ENCODE assay signal across 3 cellular contexts in the genomic region with DNA sequence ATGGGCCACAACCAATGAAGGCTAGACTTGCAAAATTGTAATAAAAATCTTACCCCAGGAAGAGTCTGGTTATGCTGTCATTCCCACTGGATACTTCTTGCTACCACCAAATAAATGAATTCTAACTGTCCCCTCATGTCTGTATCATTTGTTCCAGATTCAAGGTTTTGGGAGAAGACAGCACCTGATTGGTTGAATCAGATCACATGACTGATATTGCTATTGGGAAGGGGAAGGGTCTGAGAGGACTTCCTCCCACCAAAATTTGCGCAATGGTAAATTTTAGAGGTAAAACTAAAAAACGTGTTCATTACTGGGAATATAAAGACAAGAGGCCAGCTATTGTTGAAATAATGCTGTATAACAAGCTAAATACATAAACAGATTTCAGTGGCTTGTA.
A peak's percentile ranks its signal among the peaks of the same experiment; 100 is the strongest.
TF ChIP-seq lines count a peak whose summit lies in the region.

No MANE protein-coding gene starts in this region.

TF ChIP-seq in A549, 52 proteins besides CTCF, POLR2A, EP300 and RAD21:
- TF ChIP-seq, protein P1, sequence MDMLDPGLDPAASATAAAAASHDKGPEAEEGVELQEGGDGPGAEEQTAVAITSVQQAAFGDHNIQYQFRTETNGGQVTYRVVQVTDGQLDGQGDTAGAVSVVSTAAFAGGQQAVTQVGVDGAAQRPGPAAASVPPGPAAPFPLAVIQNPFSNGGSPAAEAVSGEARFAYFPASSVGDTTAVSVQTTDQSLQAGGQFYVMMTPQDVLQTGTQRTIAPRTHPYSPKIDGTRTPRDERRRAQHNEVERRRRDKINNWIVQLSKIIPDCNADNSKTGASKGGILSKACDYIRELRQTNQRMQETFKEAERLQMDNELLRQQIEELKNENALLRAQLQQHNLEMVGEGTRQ (IDR thresholded peaks at IDR 0.05), result peak; percentile 44; the same call in 1 of the 2 replicates
- no peak for TF ChIP-seq MYC (IDR thresholded peaks at IDR 0.05; ENCODE audit: borderline replicate concordance, low read length)

TF ChIP-seq in Ishikawa, 13 proteins besides CTCF, POLR2A, EP300 and RAD21:
- TF ChIP-seq, protein P2, sequence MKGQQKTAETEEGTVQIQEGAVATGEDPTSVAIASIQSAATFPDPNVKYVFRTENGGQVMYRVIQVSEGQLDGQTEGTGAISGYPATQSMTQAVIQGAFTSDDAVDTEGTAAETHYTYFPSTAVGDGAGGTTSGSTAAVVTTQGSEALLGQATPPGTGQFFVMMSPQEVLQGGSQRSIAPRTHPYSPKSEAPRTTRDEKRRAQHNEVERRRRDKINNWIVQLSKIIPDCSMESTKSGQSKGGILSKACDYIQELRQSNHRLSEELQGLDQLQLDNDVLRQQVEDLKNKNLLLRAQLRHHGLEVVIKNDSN (IDR thresholded peaks at IDR 0.05), result peak; percentile 55
- TF ChIP-seq YY1 (IDR thresholded peaks at IDR 0.05; ENCODE audit: low read depth), result no peak

TF ChIP-seq in K562, 482 proteins besides CTCF, POLR2A, EP300 and RAD21:
- TF ChIP-seq ZNF133 (CRISPR knock-in tag; IDR thresholded peaks at IDR 0.05) (no peak), PPARD (CRISPR knock-in tag; IDR thresholded peaks at IDR 0.05) (no peak), CSDE1 (IDR thresholded peaks at IDR 0.05) (no peak), RAD51 (IDR thresholded peaks at IDR 0.05; ENCODE audit: borderline replicate concordance, low read depth) (peak; percentile 58), ZNF57 (CRISPR knock-in tag; IDR thresholded peaks at IDR 0.05) (no peak), NFIX (CRISPR knock-in tag; IDR thresholded peaks at IDR 0.05; ENCODE audit: low read depth) (no peak), CREB1 (IDR thresholded peaks at IDR 0.05) (no peak), CREB1 (CRISPR knock-in tag; IDR thresholded peaks at IDR 0.05) (no peak), ZNF644 (tag; IDR thresholded peaks at IDR 0.05; ENCODE audit: low read depth) (no peak), SREBF1 (IDR thresholded peaks at IDR 0.05; ENCODE audit: borderline replicate concordance, low read depth, low read length) (no peak), ZNF165 (CRISPR knock-in tag; IDR thresholded peaks at IDR 0.05; ENCODE audit: borderline replicate concordance) (no peak), KDM1A (IDR thresholded peaks at IDR 0.05) (no peak), ZBTB7A (IDR thresholded peaks at IDR 0.05; ENCODE audit: borderline replicate concordance, control insufficient read depth, low read depth, low read length) (no peak), NCOA1 (IDR thresholded peaks at IDR 0.05; ENCODE audit: low read depth) (no peak), TOE1 (IDR thresholded peaks at IDR 0.05; ENCODE audit: borderline replicate concordance) (peak; percentile 67), TOE1 (CRISPR knock-in tag; IDR thresholded peaks at IDR 0.05; ENCODE audit: borderline replicate concordance, low read depth) (no peak), KAT7 (CRISPR knock-in tag; IDR thresholded peaks at IDR 0.05; ENCODE audit: borderline replicate concordance) (no peak), ZNF384 (IDR thresholded peaks at IDR 0.05; ENCODE audit: low read depth, low read length) (no peak), PML (IDR thresholded peaks at IDR 0.05; ENCODE audit: low read length) (no peak), TCF7 (IDR thresholded peaks at IDR 0.05; ENCODE audit: borderline replicate concordance) (no peak), TRIM28 (IDR thresholded peaks at IDR 0.05) (no peak), EGR1 (conservative IDR thresholded peaks at IDR 0.05) (no peak)
- TF ChIP-seq, protein P3, sequence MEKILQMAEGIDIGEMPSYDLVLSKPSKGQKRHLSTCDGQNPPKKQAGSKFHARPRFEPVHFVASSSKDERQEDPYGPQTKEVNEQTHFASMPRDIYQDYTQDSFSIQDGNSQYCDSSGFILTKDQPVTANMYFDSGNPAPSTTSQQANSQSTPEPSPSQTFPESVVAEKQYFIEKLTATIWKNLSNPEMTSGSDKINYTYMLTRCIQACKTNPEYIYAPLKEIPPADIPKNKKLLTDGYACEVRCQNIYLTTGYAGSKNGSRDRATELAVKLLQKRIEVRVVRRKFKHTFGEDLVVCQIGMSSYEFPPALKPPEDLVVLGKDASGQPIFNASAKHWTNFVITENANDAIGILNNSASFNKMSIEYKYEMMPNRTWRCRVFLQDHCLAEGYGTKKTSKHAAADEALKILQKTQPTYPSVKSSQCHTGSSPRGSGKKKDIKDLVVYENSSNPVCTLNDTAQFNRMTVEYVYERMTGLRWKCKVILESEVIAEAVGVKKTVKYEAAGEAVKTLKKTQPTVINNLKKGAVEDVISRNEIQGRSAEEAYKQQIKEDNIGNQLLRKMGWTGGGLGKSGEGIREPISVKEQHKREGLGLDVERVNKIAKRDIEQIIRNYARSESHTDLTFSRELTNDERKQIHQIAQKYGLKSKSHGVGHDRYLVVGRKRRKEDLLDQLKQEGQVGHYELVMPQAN (IDR thresholded peaks at IDR 0.05; ENCODE audit: borderline replicate concordance), result no peak
- TF ChIP-seq, protein P4, sequence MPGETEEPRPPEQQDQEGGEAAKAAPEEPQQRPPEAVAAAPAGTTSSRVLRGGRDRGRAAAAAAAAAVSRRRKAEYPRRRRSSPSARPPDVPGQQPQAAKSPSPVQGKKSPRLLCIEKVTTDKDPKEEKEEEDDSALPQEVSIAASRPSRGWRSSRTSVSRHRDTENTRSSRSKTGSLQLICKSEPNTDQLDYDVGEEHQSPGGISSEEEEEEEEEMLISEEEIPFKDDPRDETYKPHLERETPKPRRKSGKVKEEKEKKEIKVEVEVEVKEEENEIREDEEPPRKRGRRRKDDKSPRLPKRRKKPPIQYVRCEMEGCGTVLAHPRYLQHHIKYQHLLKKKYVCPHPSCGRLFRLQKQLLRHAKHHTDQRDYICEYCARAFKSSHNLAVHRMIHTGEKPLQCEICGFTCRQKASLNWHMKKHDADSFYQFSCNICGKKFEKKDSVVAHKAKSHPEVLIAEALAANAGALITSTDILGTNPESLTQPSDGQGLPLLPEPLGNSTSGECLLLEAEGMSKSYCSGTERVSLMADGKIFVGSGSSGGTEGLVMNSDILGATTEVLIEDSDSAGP (CRISPR knock-in tag; IDR thresholded peaks at IDR 0.05), result no peak
- TF ChIP-seq, protein P1 (CRISPR knock-in tag; IDR thresholded peaks at IDR 0.05), result peak; percentile 62
- TF ChIP-seq, protein P5, sequence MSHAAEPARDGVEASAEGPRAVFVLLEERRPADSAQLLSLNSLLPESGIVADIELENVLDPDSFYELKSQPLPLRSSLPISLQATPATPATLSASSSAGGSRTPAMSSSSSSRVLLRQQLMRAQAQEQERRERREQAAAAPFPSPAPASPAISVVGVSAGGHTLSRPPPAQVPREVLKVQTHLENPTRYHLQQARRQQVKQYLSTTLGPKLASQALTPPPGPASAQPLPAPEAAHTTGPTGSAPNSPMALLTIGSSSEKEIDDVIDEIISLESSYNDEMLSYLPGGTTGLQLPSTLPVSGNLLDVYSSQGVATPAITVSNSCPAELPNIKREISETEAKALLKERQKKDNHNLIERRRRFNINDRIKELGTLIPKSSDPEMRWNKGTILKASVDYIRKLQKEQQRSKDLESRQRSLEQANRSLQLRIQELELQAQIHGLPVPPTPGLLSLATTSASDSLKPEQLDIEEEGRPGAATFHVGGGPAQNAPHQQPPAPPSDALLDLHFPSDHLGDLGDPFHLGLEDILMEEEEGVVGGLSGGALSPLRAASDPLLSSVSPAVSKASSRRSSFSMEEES (CRISPR knock-in tag; IDR thresholded peaks at IDR 0.05), result peak; percentile 71
- TF ChIP-seq, protein P2 (CRISPR knock-in tag; IDR thresholded peaks at IDR 0.05), result peak; percentile 43; the same call in 1 of the 2 replicates
- TF ChIP-seq, protein P6, sequence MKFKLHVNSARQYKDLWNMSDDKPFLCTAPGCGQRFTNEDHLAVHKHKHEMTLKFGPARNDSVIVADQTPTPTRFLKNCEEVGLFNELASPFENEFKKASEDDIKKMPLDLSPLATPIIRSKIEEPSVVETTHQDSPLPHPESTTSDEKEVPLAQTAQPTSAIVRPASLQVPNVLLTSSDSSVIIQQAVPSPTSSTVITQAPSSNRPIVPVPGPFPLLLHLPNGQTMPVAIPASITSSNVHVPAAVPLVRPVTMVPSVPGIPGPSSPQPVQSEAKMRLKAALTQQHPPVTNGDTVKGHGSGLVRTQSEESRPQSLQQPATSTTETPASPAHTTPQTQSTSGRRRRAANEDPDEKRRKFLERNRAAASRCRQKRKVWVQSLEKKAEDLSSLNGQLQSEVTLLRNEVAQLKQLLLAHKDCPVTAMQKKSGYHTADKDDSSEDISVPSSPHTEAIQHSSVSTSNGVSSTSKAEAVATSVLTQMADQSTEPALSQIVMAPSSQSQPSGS (CRISPR knock-in tag; IDR thresholded peaks at IDR 0.05), result no peak
- TF ChIP-seq, protein P7, sequence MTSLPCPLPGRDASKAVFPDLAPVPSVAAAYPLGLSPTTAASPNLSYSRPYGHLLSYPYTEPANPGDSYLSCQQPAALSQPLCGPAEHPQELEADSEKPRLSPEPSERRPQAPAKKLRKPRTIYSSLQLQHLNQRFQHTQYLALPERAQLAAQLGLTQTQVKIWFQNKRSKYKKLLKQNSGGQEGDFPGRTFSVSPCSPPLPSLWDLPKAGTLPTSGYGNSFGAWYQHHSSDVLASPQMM (CRISPR knock-in tag; IDR thresholded peaks at IDR 0.05), result no peak
